Comparison of ENCODE assay signal across 29 cellular contexts in the genomic region with DNA sequence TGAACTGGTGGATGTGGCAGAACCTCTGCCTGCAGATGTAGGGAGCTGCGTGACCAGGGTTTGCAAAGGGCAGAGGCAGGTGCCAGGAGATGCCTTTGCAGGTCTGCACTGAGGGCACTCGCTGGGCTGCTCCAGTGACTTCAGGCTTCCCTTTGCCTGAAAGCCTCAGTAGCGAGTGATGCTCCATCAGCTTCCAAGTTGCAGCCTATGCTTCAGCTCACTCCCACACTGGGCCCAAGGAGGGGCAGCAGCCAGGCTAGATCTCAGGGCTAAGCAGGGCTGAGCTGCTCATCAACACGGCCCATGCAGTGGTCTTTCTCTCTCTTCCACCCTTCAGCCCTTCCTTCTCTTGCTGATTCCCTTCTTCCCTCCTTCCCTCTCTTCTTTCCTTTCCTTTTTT.
"Had no signal": no experiment of that assay in that cellular context is flagged by ENCODE, and none has a peak within 500 bp of the region (broad histone marks: within the 10 kb centered on the region; RNA-seq: fewer than 3 reads in every experiment).

No MANE protein-coding gene starts in this region.

- ATAC-seq: left colon; natural killer cell; right lobe of liver; stimulated activated naive B cell treated with anti-CD40 and anti-IgM and Interleukin-4, amounts not matched to agents 10 μg/mL and 1 μg/mL and 100 μg/mL, for 72 hours; stimulated activated naive CD8-positive, alpha-beta T cell treated with anti-CD3 and anti-CD28 coated beads, Interleukin-15, Interleukin-2, amounts not matched to agents 100 U/mL and 50 U/mL, for 24 hours had no signal

- H3K4me3 ChIP-seq: left ventricle myocardium inferior, lung, neural progenitor cell, ovary, right atrium auricular region, right lobe of liver, smooth muscle cell, stomach, testis, thyroid gland, transverse colon, upper lobe of left lung, vagina had no signal

- H3K4me3 Mint-ChIP-seq: immature natural killer cell; mesothelial cell of epicardium; naive B cell; natural killer cell; nephron progenitor cell; neural progenitor cell; stimulated activated naive B cell treated with anti-CD40 and anti-IgM and Interleukin-4, amounts not matched to agents 10 μg/mL and 1 μg/mL and 100 μg/mL, for 72 hours had no signal

- H3K4me1 ChIP-seq: left ventricle myocardium inferior, right atrium auricular region, right lobe of liver, stomach, testis, thyroid gland, transverse colon, upper lobe of left lung, vagina had no signal

- H3K9me3 ChIP-seq: left ventricle myocardium inferior, ovary, right atrium auricular region, right lobe of liver, stomach, testis, thyroid gland, transverse colon, upper lobe of left lung, vagina had no signal

- DNase-seq: hypothalamus; immature natural killer cell; kidney; left colon; left ventricle myocardium inferior; mesendoderm; naive B cell; natural killer cell; nephron progenitor cell; ovary; right lobe of liver; stimulated activated CD4-positive, alpha-beta T cell treated with anti-CD3 and anti-CD28 coated beads, Interleukin-1b, Interleukin-23, amount 100 ng/mL, for 48 hours; stimulated activated CD4-positive, alpha-beta T cell treated with anti-CD3 and anti-CD28 coated beads, Interleukin-2, amount 100 ng/mL, for 48 hours; stimulated activated CD4-positive, alpha-beta T cell treated with anti-CD3 and anti-CD28 coated beads, Interleukin-4, amount 100 ng/mL, for 4 hours; stimulated activated CD8-positive, alpha-beta memory T cell treated with anti-CD3 and anti-CD28 coated beads, Interleukin-4, amount 100 ng/mL, for 48 hours; stimulated activated naive B cell treated with anti-CD40 and anti-IgM and Interleukin-4, amounts not matched to agents 10 μg/mL and 1 μg/mL and 100 μg/mL, for 72 hours; stimulated activated naive CD8-positive, alpha-beta T cell treated with anti-CD3 and anti-CD28 coated beads, Interleukin-15, Interleukin-2, amounts not matched to agents 100 U/mL and 50 U/mL, for 24 hours; stomach; testis; thyroid gland; transverse colon; upper lobe of left lung had no signal

- H3K4me1 Mint-ChIP-seq: mesothelial cell of epicardium; naive B cell; stimulated activated naive B cell treated with anti-CD40 and anti-IgM and Interleukin-4, amounts not matched to agents 10 μg/mL and 1 μg/mL and 100 μg/mL, for 72 hours had no signal

- H3K36me3 Mint-ChIP-seq: mesothelial cell of epicardium; naive B cell; natural killer cell; stimulated activated naive B cell treated with anti-CD40 and anti-IgM and Interleukin-4, amounts not matched to agents 10 μg/mL and 1 μg/mL and 100 μg/mL, for 72 hours had no signal

- H3K9me3 Mint-ChIP-seq: immature natural killer cell, natural killer cell, nephron progenitor cell had no signal

- H3K27ac ChIP-seq: left ventricle myocardium inferior, neural progenitor cell, ovary, right atrium auricular region, right lobe of liver, stomach, testis, thyroid gland, transverse colon, upper lobe of left lung, vagina had no signal

- H3K27me3 ChIP-seq: neural progenitor cell, ovary, right atrium auricular region, right lobe of liver, testis, thyroid gland, upper lobe of left lung, vagina had no signal

- H3K27ac Mint-ChIP-seq: immature natural killer cell; mesothelial cell of epicardium; natural killer cell; nephron progenitor cell; neural progenitor cell; progenitor cell of endocrine pancreas; stimulated activated naive B cell treated with anti-CD40 and anti-IgM and Interleukin-4, amounts not matched to agents 10 μg/mL and 1 μg/mL and 100 μg/mL, for 72 hours had no signal

- H3K36me3 ChIP-seq: left ventricle myocardium inferior, neural progenitor cell, ovary, right atrium auricular region, right lobe of liver, stomach, thyroid gland, transverse colon, upper lobe of left lung, vagina had no signal
